Comparison of ENCODE assay signal across 11 cellular contexts in genomic region chr1:161506336-161507223, GRCh38. TPM values are rescaled to one million over a fixed set of nuclear protein-coding genes. Genes with fewer than 3 reads are reported as not detected.
DNase-seq lines count a peak whose midpoint lies in the region; ATAC-seq and TF ChIP-seq lines count a peak whose summit lies in the region.
"Had no signal": no experiment of that assay in that cellular context is flagged by ENCODE, and none has a peak within 500 bp of the region (broad histone marks: within the 10 kb centered on the region; RNA-seq: fewer than 3 reads in every experiment).

No MANE protein-coding gene starts in this region.

- H2AFZ ChIP-seq in PC-3 (ENCODE audit: low read length) = 0 out of 2 replicates have a peak overlapping the region, but pooled peaks have one; percentile 33
- H2AFZ ChIP-seq in trophoblast cell (ENCODE audit: insufficient read depth, low read length, poor library complexity) = no peak overlapping the region

- no CpG with 5 or more reads among the region's 15 CpGs for WGBS in trophoblast cell (ENCODE audit: extremely low coverage, insufficient coverage, insufficient read length)
- 55 to 64% methylated on average over 13 to 14 of the region's 15 CpGs for WGBS in thyroid gland, 2 donors

- no peak overlapping the region for H2AK5ac ChIP-seq in trophoblast cell (ENCODE audit: low read length)

- no peak overlapping the region for H4K91ac ChIP-seq in trophoblast cell (ENCODE audit: low read depth, low read length)

- DNase-seq in ELR (ENCODE audit: low read depth) (peak; percentile 52), PC-3 (no peak), fibroblast of the aortic adventitia (ENCODE audit: low read depth) (peak; percentile 14), trophoblast cell (peak; percentile 13 to 36), glomerular visceral epithelial cell (ENCODE audit: extremely low spot score) (no peak), thyroid gland (no peak)
- DNase-seq in activated CD8-positive, alpha-beta memory T cell treated with anti-CD3 and anti-CD28 coated beads for 24 hours = no peak
- DNase-seq: naive thymus-derived CD8-positive, alpha-beta T cell had no signal

- POLR2A ChIA-PET in PC-3 (lab: Charles Lee; ENCODE audit: unreplicated experiment) = no interaction called here

- no peak overlapping the region for H3K23ac ChIP-seq in trophoblast cell (ENCODE audit: low read length)

- H3K4me3 ChIP-seq in PC-3 (ENCODE audit: low read length) (no peak overlapping the region), fibroblast of the aortic adventitia (ENCODE audit: low read depth, low read length) (no peak overlapping the region), trophoblast cell (ENCODE audit: low read depth, low read length) (no peak overlapping the region), thyroid gland (replicated peaks in 1 of 3) (no peak overlapping the region)

- no peak for TF ChIP-seq POLR2A in thyroid gland (IDR thresholded peaks at IDR 0.05)

- intact Hi-C loops in PC-3 (cut with micrococcal nuclease) = no loop called here
- intact Hi-C loops in thyroid gland (cut with DNase I) = no loop called here

- no peak overlapping the region for H2BK5ac ChIP-seq in trophoblast cell (ENCODE audit: low read depth, low read length, poor library complexity)

- H3K27ac ChIP-seq in PC-3 (ENCODE audit: low read length) (no peak overlapping the region), trophoblast cell (ENCODE audit: low read depth, low read length) (no peak overlapping the region), thyroid gland (no peak overlapping the region)

- no peak overlapping the region for H3K4ac ChIP-seq in trophoblast cell (ENCODE audit: low read depth, low read length)

- BruUV-seq in PC-3 (replicated peaks; lab: Mats Ljungman, UMichigan) = no TSS peak

- H3K27me3 ChIP-seq in PC-3 (ENCODE audit: low read length) (no peaks in the 10 kb centered on the region), trophoblast cell (ENCODE audit: insufficient read depth, low read length) (no peaks in the 10 kb centered on the region), thyroid gland (no peaks in the 10 kb centered on the region)

- H3K79me1 ChIP-seq in trophoblast cell (ENCODE audit: low read length) = no peaks in the 10 kb centered on the region

- no peak for TF ChIP-seq CTCF in PC-3 (conservative IDR thresholded peaks at IDR 0.05; ENCODE audit: low read depth, low read length)
- TF ChIP-seq CTCF in fibroblast of the aortic adventitia (IDR thresholded peaks at IDR 0.05; ENCODE audit: insufficient read depth, low read length) = no peak
- no peak for TF ChIP-seq CTCF in thyroid gland (IDR thresholded peaks at IDR 0.05)

- H3F3A ChIP-seq in PC-3 (ENCODE audit: low read length, unreplicated experiment) = no peaks in the 10 kb centered on the region

- no peak overlapping the region for H3K18ac ChIP-seq in trophoblast cell (ENCODE audit: low read length)

- no peaks in the 10 kb centered on the region for H4K20me1 ChIP-seq in PC-3 (ENCODE audit: low read length)

- no peak overlapping the region for H3K9ac ChIP-seq in PC-3 (ENCODE audit: low read length)
- no peak overlapping the region for H3K9ac ChIP-seq in trophoblast cell (ENCODE audit: low read length)

- no peak overlapping the region for H2BK12ac ChIP-seq in trophoblast cell (ENCODE audit: low read length)

- 0 out of 2 replicates have a peak, but pooled peaks cover 4% of the 10 kb centered on the region for H3K4me1 ChIP-seq in PC-3 (ENCODE audit: insufficient read depth, low read length)
- H3K4me1 ChIP-seq in trophoblast cell (ENCODE audit: control insufficient read depth in 1 of 2, insufficient read depth in 2 of 2, low read length in 2 of 2) = peaks cover 0 to 5% of the 10 kb centered on the region in 2 experiments
- H3K4me1 ChIP-seq in thyroid gland = peaks cover 0 to 6% of the 10 kb centered on the region in 2 donors

- no peak overlapping the region for H4K12ac ChIP-seq in trophoblast cell (ENCODE audit: low read depth, low read length)

- H3K4me2 ChIP-seq in PC-3 (ENCODE audit: low read length) (no peak overlapping the region), trophoblast cell (ENCODE audit: low read length) (no peak overlapping the region)

- no peak overlapping the region for H4K8ac ChIP-seq in trophoblast cell (ENCODE audit: low read depth, low read length)

- no peaks in the 10 kb centered on the region for H3K9me3 ChIP-seq in PC-3 (ENCODE audit: low read length)
- no peaks in the 10 kb centered on the region for H3K9me3 ChIP-seq in trophoblast cell (ENCODE audit: insufficient read depth, low read depth, low read length)
- no peaks in the 10 kb centered on the region for H3K9me3 ChIP-seq in thyroid gland

- no peaks in the 10 kb centered on the region for H3K36me3 ChIP-seq in PC-3 (ENCODE audit: low read depth, low read length)
- H3K36me3 ChIP-seq in trophoblast cell (ENCODE audit: control insufficient read depth in 1 of 2, insufficient read depth in 2 of 2, low read length in 2 of 2) = no peaks in the 10 kb centered on the region
- H3K36me3 ChIP-seq in thyroid gland = no peaks in the 10 kb centered on the region

- CTCF ChIA-PET in PC-3 (lab: Charles Lee) = no interaction called here

- no peaks in the 10 kb centered on the region for H3K9me2 ChIP-seq in PC-3 (replicated peaks; ENCODE audit: low read length)

- ATAC-seq in PC-3 (peak; percentile 67), GM21515 (IDR thresholded peaks at IDR 0.05; ENCODE audit: unreplicated experiment) (no peak)

- no peaks in the 10 kb centered on the region for H3K79me2 ChIP-seq in PC-3 (ENCODE audit: low read length)
- H3K79me2 ChIP-seq in trophoblast cell (ENCODE audit: control insufficient read depth, insufficient read depth, low read length, poor library complexity) = no peaks in the 10 kb centered on the region

- no peak overlapping the region for H2BK120ac ChIP-seq in trophoblast cell (ENCODE audit: insufficient read depth, low read length, poor library complexity)

- H3K14ac ChIP-seq in trophoblast cell (ENCODE audit: low read length) = no peak overlapping the region

RNA-seq across cellular contexts. Expression of gene FCGR2A, which starts 1.3 kb away (rescaled TPM):
- total RNA-seq in PC-3 (2014; rRNA removed) (0.73 and 0.98 TPM in 2 replicates), fibroblast of the aortic adventitia (ENCODE audit: low replicate concordance) (0.99 TPM in 1 of 2 replicates, not detected in the other), thyroid gland (10 to 100 TPM in 3 of 4 donors, 1 to 10 TPM in 1; 8.5 to 63.7 (median 17.0) TPM)
- 0.01 and 0.07 TPM in 2 replicates for polyA plus RNA-seq in trophoblast cell (2013)
- total RNA-seq: bronchial epithelial cell, LHCN-M2 had no signal

RNA-seq across cellular contexts. Expression of gene HSPA6, which starts 17.8 kb away (rescaled TPM):
- total RNA-seq in PC-3 (2014; rRNA removed) = 3.8 and 4.3 TPM in 2 replicates
- 0.45 TPM in 1 of 2 replicates, not detected in the other for total RNA-seq in fibroblast of the aortic adventitia (ENCODE audit: low replicate concordance)
- 2.1 and 2.6 TPM in 2 replicates for polyA plus RNA-seq in trophoblast cell (2013)
- 1 to 10 TPM in 3 of 4 donors, under 1 TPM in 1; 0.75 to 4.7 (median 2.7) TPM for total RNA-seq in thyroid gland

RNA-seq across cellular contexts. Expression of gene FCGR3A, which starts 43.0 kb away (rescaled TPM):
- total RNA-seq in PC-3 (2014; rRNA removed) = not detected in 2 replicates
- not detected in 2 replicates for total RNA-seq in fibroblast of the aortic adventitia (ENCODE audit: low replicate concordance)
- polyA plus RNA-seq in trophoblast cell (2013) = 0.01 and 0.04 TPM in 2 replicates
- 10 to 100 TPM in 1 of 4 donors, 1 to 10 TPM in 3; 1.7 to 11.7 (median 7.6) TPM for total RNA-seq in thyroid gland
- total RNA-seq: bronchial epithelial cell, LHCN-M2 had no signal

Comparison
In these comparisons a context has a peak if more than half of its experiments do, and no peak if none do; other contexts are left out.
1. DNase-seq: peak in ELR (single experiment), fibroblast of the aortic adventitia (single experiment) and trophoblast cell (2 of 2); none in PC-3 (single experiment), glomerular visceral epithelial cell (single experiment), thyroid gland (0 of 2) and activated CD8-positive, alpha-beta memory T cell treated with anti-CD3 and anti-CD28 coated beads for 24 hours (single experiment).